In the genomic region with DNA sequence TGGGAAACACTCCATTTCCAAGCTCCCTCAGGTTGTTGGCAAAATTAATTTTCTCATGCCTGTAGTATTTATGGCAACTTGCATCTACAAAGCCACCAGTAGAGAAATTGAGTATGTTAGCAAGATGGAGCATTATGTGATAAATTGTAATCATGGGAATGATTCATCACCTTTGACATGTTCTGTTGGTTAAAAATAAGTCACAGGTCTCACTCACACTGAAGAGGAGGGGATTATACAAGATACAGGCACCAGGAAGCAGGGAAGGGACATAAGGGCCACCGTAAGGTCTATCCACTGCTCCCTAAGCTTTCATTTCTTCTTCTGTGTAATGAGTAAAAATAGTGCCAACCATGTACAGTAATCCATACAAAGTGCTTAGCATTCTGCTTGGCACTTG, we compare ENCODE assay signal across 36 cellular contexts.
"Had no signal": no experiment of that assay in that cellular context is flagged by ENCODE, and none has a peak within 500 bp of the region (broad histone marks: within the 10 kb centered on the region; RNA-seq: fewer than 3 reads in every experiment).

No MANE protein-coding gene starts in this region.

- DNase-seq: activated B cell treated with CpG ODN at 0.5 μM for 24 hours; activated CD4-positive, alpha-beta memory T cell treated with anti-CD3 and anti-CD28 coated beads for 36 hours; activated CD4-positive, alpha-beta T cell treated with anti-CD3 and anti-CD28 coated beads for 4 hours; activated CD4-positive, alpha-beta T cell treated with anti-CD3 and anti-CD28 coated beads, Interleukin-2, amount 10 ng/mL, durations not matched to agents 24 days and 14 days; activated CD4-positive, alpha-beta T cell treated with anti-CD3 and anti-CD28 coated beads, Interleukin-2, amount 50 U/mL, for 1 hour; activated CD4-positive, alpha-beta T cell treated with anti-CD3 and anti-CD28 coated beads, Interleukin-2, amount 50 U/mL, for 4 hours; activated CD4-positive, CD25-positive, alpha-beta regulatory T cell treated with anti-CD3 and anti-CD28 coated beads, Interleukin-2, amount 50 U/mL, for 72 hours; activated CD8-positive, alpha-beta memory T cell treated with anti-CD3 and anti-CD28 coated beads, Interleukin-2, amount 50 U/mL, for 4 hours; activated CD8-positive, alpha-beta T cell treated with anti-CD3 and anti-CD28 coated beads for 36 hours; activated effector memory CD4-positive, alpha-beta T cell treated with anti-CD3 and anti-CD28 coated beads, Interleukin-2, amount 50 U/mL, for 16 hours; activated gamma-delta T cell treated with Interleukin-2 at 50 U/mL for 16 hours; activated naive CD4-positive, alpha-beta T cell; activated naive CD4-positive, alpha-beta T cell treated with anti-CD3 and anti-CD28 coated beads for 36 hours; activated naive CD4-positive, alpha-beta T cell treated with anti-CD3 and anti-CD28 coated beads, Interleukin-2, amount 50 U/mL, for 16 hours; activated naive CD8-positive, alpha-beta T cell treated with anti-CD3 and anti-CD28 coated beads for 36 hours; activated T-cell treated with anti-CD3 and anti-CD28 coated beads for 4 hours; activated T-cell treated with anti-CD3 and anti-CD28 coated beads, Interleukin-2, amount 50 U/mL, for 1 hour; activated T-cell treated with anti-CD3 and anti-CD28 coated beads, Interleukin-2, amount 50 U/mL, for 4 hours; activated T-cell treated with anti-CD3 and anti-CD28 coated beads, Interleukin-2, amount 50 U/mL, for 72 hours; adrenal gland; amniotic stem cell; aorta; central memory CD4-positive, alpha-beta T cell; T-helper 1 cell; T-helper 2 cell; T-helper 9 cell had no signal

- H3K4me1 ChIP-seq: adrenal gland had no signal

- H3K36me3 Mint-ChIP-seq: activated CD4-positive, alpha-beta memory T cell treated with anti-CD3 and anti-CD28 coated beads for 36 hours; activated naive CD8-positive, alpha-beta T cell treated with anti-CD3 and anti-CD28 coated beads for 36 hours; brain had no signal

- H3K27ac Mint-ChIP-seq: activated B cell treated with CpG ODN at 0.5 μM for 24 hours; activated CD4-positive, alpha-beta memory T cell treated with anti-CD3 and anti-CD28 coated beads for 36 hours; activated CD4-positive, alpha-beta T cell treated with anti-CD3 and anti-CD28 coated beads, Interleukin-2, amount 10 ng/mL, durations not matched to agents 24 days and 14 days; activated CD8-positive, alpha-beta T cell treated with anti-CD3 and anti-CD28 coated beads for 36 hours; activated naive CD4-positive, alpha-beta T cell treated with anti-CD3 and anti-CD28 coated beads for 36 hours; activated naive CD4-positive, alpha-beta T cell treated with anti-CD3 and anti-CD28 coated beads, Interleukin-2, amount 50 U/mL, for 72 hours; activated naive CD8-positive, alpha-beta T cell treated with anti-CD3 and anti-CD28 coated beads for 36 hours; activated T-cell treated with anti-CD3 and anti-CD28 coated beads, Interleukin-2, amount 50 U/mL, for 72 hours; activated T-helper 1 cell treated with anti-CD3 and anti-CD28 coated beads, Interleukin-12 subunit alpha, Interleukin-12 subunit beta, Interleukin-2, Interleukin-4 antibody, amounts not matched to agents 30 ng/mL and 10 ng/mL and 1 ng/mL, durations not matched to agents 14 hours and 24 hours and 36 hours; activated T-helper 17 cell treated with anti-CD3 and anti-CD28 coated beads, Interleukin-2, amount 50 U/mL, for 72 hours; brain; T-helper 1 cell treated with Interleukin-12 subunit alpha and Interleukin-12 subunit beta and Interleukin-4 antibody, amounts not matched to agents 30 μg/mL and 1 μg/mL, for 36 hours; T-helper 2 cell treated with Interferon-gamma antibody and Interleukin-4, amounts not matched to agents 5 μg/mL and 100 μg/mL, for 36 hours had no signal

- H3K36me3 ChIP-seq: adrenal gland, cardiac muscle cell had no signal

- H3K9me3 ChIP-seq: adrenal gland had no signal

- H3K9me3 Mint-ChIP-seq: activated B cell treated with CpG ODN at 0.5 μM for 24 hours; activated CD4-positive, alpha-beta memory T cell treated with anti-CD3 and anti-CD28 coated beads for 36 hours; activated CD4-positive, alpha-beta T cell treated with anti-CD3 and anti-CD28 coated beads, Interleukin-2, amount 10 ng/mL, durations not matched to agents 24 days and 14 days; activated CD8-positive, alpha-beta T cell treated with anti-CD3 and anti-CD28 coated beads for 36 hours; activated naive CD4-positive, alpha-beta T cell treated with anti-CD3 and anti-CD28 coated beads for 36 hours; activated naive CD4-positive, alpha-beta T cell treated with anti-CD3 and anti-CD28 coated beads, Interleukin-2, amount 50 U/mL, for 72 hours; activated naive CD8-positive, alpha-beta T cell treated with anti-CD3 and anti-CD28 coated beads for 36 hours; activated T-helper 1 cell treated with anti-CD3 and anti-CD28 coated beads, Interleukin-12 subunit alpha, Interleukin-12 subunit beta, Interleukin-2, Interleukin-4 antibody, amounts not matched to agents 30 ng/mL and 10 ng/mL and 1 ng/mL, durations not matched to agents 14 hours and 24 hours and 36 hours; activated T-helper 17 cell treated with anti-CD3 and anti-CD28 coated beads, Interleukin-2, amount 50 U/mL, for 72 hours; T-helper 1 cell treated with Interleukin-12 subunit alpha and Interleukin-12 subunit beta and Interleukin-4 antibody, amounts not matched to agents 30 μg/mL and 1 μg/mL, for 36 hours; T-helper 2 cell treated with Interferon-gamma antibody and Interleukin-4, amounts not matched to agents 5 μg/mL and 100 μg/mL, for 36 hours had no signal

- H3K4me3 Mint-ChIP-seq: activated B cell treated with CpG ODN at 0.5 μM for 24 hours; activated CD4-positive, alpha-beta memory T cell treated with anti-CD3 and anti-CD28 coated beads for 36 hours; activated CD4-positive, alpha-beta T cell treated with anti-CD3 and anti-CD28 coated beads, Interleukin-2, amount 10 ng/mL, durations not matched to agents 24 days and 14 days; activated CD8-positive, alpha-beta T cell treated with anti-CD3 and anti-CD28 coated beads for 36 hours; activated naive CD4-positive, alpha-beta T cell treated with anti-CD3 and anti-CD28 coated beads for 36 hours; activated naive CD8-positive, alpha-beta T cell treated with anti-CD3 and anti-CD28 coated beads for 36 hours; activated T-cell treated with anti-CD3 and anti-CD28 coated beads, Interleukin-2, amount 50 U/mL, for 4 hours; activated T-cell treated with anti-CD3 and anti-CD28 coated beads, Interleukin-2, amount 50 U/mL, for 72 hours; activated T-helper 1 cell treated with anti-CD3 and anti-CD28 coated beads, Interleukin-12 subunit alpha, Interleukin-12 subunit beta, Interleukin-2, Interleukin-4 antibody, amounts not matched to agents 30 ng/mL and 10 ng/mL and 1 ng/mL, durations not matched to agents 14 hours and 24 hours and 36 hours; activated T-helper 17 cell treated with anti-CD3 and anti-CD28 coated beads, Interleukin-2, amount 50 U/mL, for 72 hours; brain; T-helper 1 cell treated with Interleukin-12 subunit alpha and Interleukin-12 subunit beta and Interleukin-4 antibody, amounts not matched to agents 30 μg/mL and 1 μg/mL, for 36 hours; T-helper 2 cell treated with Interferon-gamma antibody and Interleukin-4, amounts not matched to agents 5 μg/mL and 100 μg/mL, for 36 hours had no signal

- H3K27ac ChIP-seq: adrenal gland, cardiac muscle cell, VCaP had no signal

- H3K4me1 Mint-ChIP-seq: activated B cell treated with CpG ODN at 0.5 μM for 24 hours; activated CD4-positive, alpha-beta T cell treated with anti-CD3 and anti-CD28 coated beads, Interleukin-2, amount 10 ng/mL, durations not matched to agents 24 days and 14 days; activated naive CD8-positive, alpha-beta T cell treated with anti-CD3 and anti-CD28 coated beads for 36 hours; activated T-helper 17 cell treated with anti-CD3 and anti-CD28 coated beads, Interleukin-2, amount 50 U/mL, for 72 hours; brain had no signal

- H3K27me3 ChIP-seq: adrenal gland, cardiac muscle cell had no signal

- H3K4me3 ChIP-seq: adrenal gland, cardiac muscle cell had no signal

- H3K27me3 Mint-ChIP-seq: activated B cell treated with CpG ODN at 0.5 μM for 24 hours; activated CD4-positive, alpha-beta memory T cell treated with anti-CD3 and anti-CD28 coated beads for 36 hours; activated CD4-positive, alpha-beta T cell treated with anti-CD3 and anti-CD28 coated beads, Interleukin-2, amount 10 ng/mL, durations not matched to agents 24 days and 14 days; activated CD8-positive, alpha-beta T cell treated with anti-CD3 and anti-CD28 coated beads for 36 hours; activated naive CD8-positive, alpha-beta T cell treated with anti-CD3 and anti-CD28 coated beads for 36 hours; activated T-helper 17 cell treated with anti-CD3 and anti-CD28 coated beads, Interleukin-2, amount 50 U/mL, for 72 hours had no signal

- FAIRE-seq: bronchial epithelial cell, TTC549 had no signal
